In the genomic region with DNA sequence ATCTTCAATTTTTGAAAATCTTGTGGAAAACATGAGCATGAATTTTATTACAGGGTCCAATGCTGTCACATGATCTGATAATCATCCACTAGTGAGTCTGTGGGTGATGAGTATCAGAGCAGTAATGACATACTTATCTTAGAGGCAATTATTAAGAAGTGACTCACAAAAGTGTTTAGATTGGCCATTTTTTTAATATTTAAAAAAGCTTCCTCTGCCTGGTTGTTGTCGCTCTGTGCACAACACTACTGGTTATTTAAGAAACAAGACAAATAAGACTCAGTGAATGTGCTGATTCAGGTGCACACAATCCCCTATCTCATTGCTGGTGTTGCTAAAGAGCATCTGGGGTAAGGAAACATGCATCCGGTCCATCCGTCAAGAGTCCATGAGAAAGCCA, we compare ENCODE assay signal across 18 cellular contexts.
DNase-seq lines count a peak whose midpoint lies in the region; ATAC-seq, FAIRE-seq and TF ChIP-seq lines count a peak whose summit lies in the region.
"Had no signal": no experiment of that assay in that cellular context is flagged by ENCODE, and none has a peak within 500 bp of the region (broad histone marks: within the 10 kb centered on the region; RNA-seq: fewer than 3 reads in every experiment).

No MANE protein-coding gene starts in this region.

- no peaks in the 10 kb centered on the region for H3K36me3 Mint-ChIP-seq in astrocyte (ENCODE audit: low read depth, unreplicated experiment)
- H3K36me3 Mint-ChIP-seq: CD4-positive, CD25-positive, alpha-beta regulatory T cell; natural killer cell treated with Interleukin-12 subunit alpha and Interleukin-12 subunit beta and Interleukin-15 and Interleukin-18, amount 100 ng/mL, for 72 hours had no signal

- no peak for TF ChIP-seq CTCF in SK-N-SH (IDR thresholded peaks at IDR 0.05)
- TF ChIP-seq CTCF in astrocyte (IDR thresholded peaks at IDR 0.05; ENCODE audit: insufficient read depth, low read depth, low read length), result no peak
- TF ChIP-seq CTCF in heart left ventricle (IDR thresholded peaks at IDR 0.05), result no peak
- TF ChIP-seq CTCF in uterus (IDR thresholded peaks at IDR 0.05), result no peak

- H3K4me3 ChIP-seq in SK-N-SH (ENCODE audit: low read depth in 2 of 2, low read length in 1 of 2), result no peak overlapping the region
- H3K4me3 ChIP-seq in astrocyte (ENCODE audit: insufficient read depth, low read depth, low read length), result no peak overlapping the region
- H3K4me3 ChIP-seq in heart left ventricle, result no peak overlapping the region
- H3K4me3 ChIP-seq in uterus, result no peak overlapping the region
- H3K4me3 ChIP-seq: upper lobe of right lung had no signal

- no peak overlapping the region for H3K4me3 Mint-ChIP-seq in astrocyte (ENCODE audit: unreplicated experiment)
- H3K4me3 Mint-ChIP-seq: CD4-positive, CD25-positive, alpha-beta regulatory T cell; H9; natural killer cell treated with Interleukin-12 subunit alpha and Interleukin-12 subunit beta and Interleukin-15 and Interleukin-18, amount 100 ng/mL, for 72 hours had no signal

- H2AFZ ChIP-seq in SK-N-SH (ENCODE audit: low read depth) (no peak overlapping the region; the same call in 1 of the 2 replicates), astrocyte (ENCODE audit: low read depth, low read length) (no peak overlapping the region)

- no peak for DNase-seq in SK-N-SH
- peak; percentile 81 for DNase-seq in astrocyte (ENCODE audit: low read depth)
- peak in 1 of 5 donors; percentile 8 for DNase-seq in heart left ventricle
- DNase-seq in uterus, result peak in 1 of 2 donors; percentile 23
- no peak for DNase-seq in putamen (ENCODE audit: low spot score)
- no peak for DNase-seq in stimulated activated CD4-positive, alpha-beta T cell treated with anti-CD3 and anti-CD28 coated beads, Interleukin-2, amount 100 ng/mL, for 48 hours
- no peak for DNase-seq in SW 1271 (lab: John Stamatoyannopoulos, UW)
- DNase-seq: activated gamma-delta T cell; CD4-positive, CD25-positive, alpha-beta regulatory T cell; DMS79 treated with DMSO at 0.1 percent for 48 hours; NCI-H146; NCI-H345; stimulated activated naive CD4-positive, alpha-beta T cell treated with Interleukin-2 at 50 U/mL for 16 hours; upper lobe of right lung had no signal

- no peak overlapping the region for H3K4me2 ChIP-seq in SK-N-SH
- no peak overlapping the region for H3K4me2 ChIP-seq in astrocyte (ENCODE audit: low read length)

- no peak for TF ChIP-seq POLR2A in heart left ventricle (IDR thresholded peaks at IDR 0.05)
- TF ChIP-seq POLR2A in uterus (IDR thresholded peaks at IDR 0.05), result no peak

- WGBS in SK-N-SH (ENCODE audit: low lambda C conversion rate), result 83% methylated on average over 2 of the region's 3 CpGs
- WGBS in heart left ventricle, 4 donors, result 69 to 83% (median 77%) methylated on average over 3 of the region's 3 CpGs

- H3K36me3 ChIP-seq in SK-N-SH (replicated peaks in 1 of 2; ENCODE audit: control insufficient read depth in 1 of 2, insufficient read depth in 2 of 2, low read length in 1 of 2) (no peaks in the 10 kb centered on the region), astrocyte (ENCODE audit: insufficient read depth, low read length) (no peaks in the 10 kb centered on the region), heart left ventricle (no peaks in the 10 kb centered on the region), uterus (no peaks in the 10 kb centered on the region)
- H3K36me3 ChIP-seq: upper lobe of right lung had no signal

- no peak overlapping the region for H3K27ac Mint-ChIP-seq in astrocyte (ENCODE audit: unreplicated experiment)
- H3K27ac Mint-ChIP-seq: CD4-positive, CD25-positive, alpha-beta regulatory T cell; H9 had no signal

- peaks cover 5% of the 10 kb centered on the region for H3F3A ChIP-seq in SK-N-SH (replicated peaks; ENCODE audit: insufficient read depth)

- no peaks in the 10 kb centered on the region for H3K79me2 ChIP-seq in SK-N-SH (ENCODE audit: insufficient read depth)
- no peaks in the 10 kb centered on the region for H3K79me2 ChIP-seq in astrocyte (ENCODE audit: insufficient read depth, low read length)

- ATAC-seq in SK-N-SH treated with all-trans-retinoic acid at 6 μM for 48 hours (no peak), heart left ventricle (peak in 3 of 4 donors; percentile 53 to 75 (median 73))
- ATAC-seq: natural killer cell treated with Interleukin-12 subunit alpha and Interleukin-12 subunit beta and Interleukin-15 and Interleukin-18, amount 100 ng/mL, for 72 hours; upper lobe of right lung had no signal

- CTCF ChIA-PET in SK-N-SH (lab: Yijun Ruan, JAX), result interaction anchor here (0.9 to 2.1 kb wide), 2 partner anchors 9 to 38 kb away, joined by 3 to 8 read pairs; no protein-coding TSS in a partner anchor

- no peaks in the 10 kb centered on the region for H4K20me1 ChIP-seq in SK-N-SH (ENCODE audit: insufficient read depth)
- no peaks in the 10 kb centered on the region for H4K20me1 ChIP-seq in astrocyte (ENCODE audit: insufficient read depth, low read length)

- H3K9me3 Mint-ChIP-seq in astrocyte (ENCODE audit: unreplicated experiment), result no peaks in the 10 kb centered on the region
- H3K9me3 Mint-ChIP-seq: H9; natural killer cell treated with Interleukin-12 subunit alpha and Interleukin-12 subunit beta and Interleukin-15 and Interleukin-18, amount 100 ng/mL, for 72 hours had no signal

- peaks cover 5% of the 10 kb centered on the region for H3K4me1 Mint-ChIP-seq in astrocyte (ENCODE audit: low read depth, unreplicated experiment)
- H3K4me1 Mint-ChIP-seq: CD4-positive, CD25-positive, alpha-beta regulatory T cell had no signal

- intact Hi-C loops in heart left ventricle (cut with DNase I) (loop anchor here in 3 of 10 donors (5.0 to 10.0 kb wide), 2 partner anchors 661 to 663 kb away; partner anchors contain the start of gene ZEB2 (in 3 of the 3)), uterus (cut with DNase I; ENCODE audit: low total_unique reads) (no loop called here)

- no peak for TF ChIP-seq EP300 in SK-N-SH (IDR thresholded peaks at IDR 0.05; ENCODE audit: borderline replicate concordance in 1 of 2, low read depth in 1 of 2, low read length in 1 of 2)

- H3K27ac ChIP-seq in SK-N-SH (ENCODE audit: low read depth in 2 of 2, low read length in 1 of 2), result peak overlapping the region in 1 of 2 experiments; percentile 38; a peak in 1 of 4 replicates
- no peak overlapping the region for H3K27ac ChIP-seq in astrocyte (ENCODE audit: low read depth, low read length)
- peak overlapping the region in 9 of 12 donors; percentile 26 to 74 (median 36) for H3K27ac ChIP-seq in heart left ventricle
- peak overlapping the region; percentile 41 to 56 for H3K27ac ChIP-seq in uterus
- H3K27ac ChIP-seq: upper lobe of right lung had no signal

- no peak for TF ChIP-seq RAD21 in SK-N-SH (IDR thresholded peaks at IDR 0.05; ENCODE audit: low read length)

- H3K27me3 ChIP-seq in SK-N-SH (ENCODE audit: insufficient read depth) (no peaks in the 10 kb centered on the region), astrocyte (ENCODE audit: insufficient read depth, low read length) (no peaks in the 10 kb centered on the region), heart left ventricle (no peaks in the 10 kb centered on the region), uterus (no peaks in the 10 kb centered on the region)
- H3K27me3 ChIP-seq: upper lobe of right lung had no signal

- POLR2A ChIA-PET in SK-N-SH (lab: Yijun Ruan, JAX), result no interaction called here

- no peaks in the 10 kb centered on the region for H3K27me3 Mint-ChIP-seq in astrocyte (ENCODE audit: low read depth, unreplicated experiment)
- H3K27me3 Mint-ChIP-seq: CD4-positive, CD25-positive, alpha-beta regulatory T cell had no signal

- H3K9me3 ChIP-seq in SK-N-SH (no peaks in the 10 kb centered on the region), astrocyte (ENCODE audit: insufficient read depth, low read depth, low read length) (no peaks in the 10 kb centered on the region), heart left ventricle (no peaks in the 10 kb centered on the region), uterus (no peaks in the 10 kb centered on the region)
- H3K9me3 ChIP-seq: upper lobe of right lung had no signal

- H3K4me1 ChIP-seq in SK-N-SH (ENCODE audit: control insufficient read depth in 1 of 2, insufficient read depth in 2 of 2, low read depth in 1 of 2, low read length in 1 of 2) (peaks cover 0 to 13% of the 10 kb centered on the region in 2 experiments; a peak in 1 of 4 replicates), astrocyte (ENCODE audit: insufficient read depth, low read length) (no peaks in the 10 kb centered on the region), heart left ventricle (peaks cover 0 to 21% (median 0%) of the 10 kb centered on the region in 12 donors), uterus (no peaks in the 10 kb centered on the region)
- H3K4me1 ChIP-seq: upper lobe of right lung had no signal

- FAIRE-seq in astrocyte (lab: Jason Lieb, UNC), result no peak
- FAIRE-seq: islet of Langerhans had no signal

- H3K9ac ChIP-seq in SK-N-SH (no peak overlapping the region), astrocyte (ENCODE audit: low read length) (no peak overlapping the region)

- no peaks in the 10 kb centered on the region for H3K9me2 ChIP-seq in SK-N-SH

TF ChIP-seq in SK-N-SH treated with all-trans-retinoic acid at 6 μM for 48 hours, 23 proteins besides CTCF, POLR2A, EP300 and RAD21 (continues in another document):
- TF ChIP-seq, protein P1, sequence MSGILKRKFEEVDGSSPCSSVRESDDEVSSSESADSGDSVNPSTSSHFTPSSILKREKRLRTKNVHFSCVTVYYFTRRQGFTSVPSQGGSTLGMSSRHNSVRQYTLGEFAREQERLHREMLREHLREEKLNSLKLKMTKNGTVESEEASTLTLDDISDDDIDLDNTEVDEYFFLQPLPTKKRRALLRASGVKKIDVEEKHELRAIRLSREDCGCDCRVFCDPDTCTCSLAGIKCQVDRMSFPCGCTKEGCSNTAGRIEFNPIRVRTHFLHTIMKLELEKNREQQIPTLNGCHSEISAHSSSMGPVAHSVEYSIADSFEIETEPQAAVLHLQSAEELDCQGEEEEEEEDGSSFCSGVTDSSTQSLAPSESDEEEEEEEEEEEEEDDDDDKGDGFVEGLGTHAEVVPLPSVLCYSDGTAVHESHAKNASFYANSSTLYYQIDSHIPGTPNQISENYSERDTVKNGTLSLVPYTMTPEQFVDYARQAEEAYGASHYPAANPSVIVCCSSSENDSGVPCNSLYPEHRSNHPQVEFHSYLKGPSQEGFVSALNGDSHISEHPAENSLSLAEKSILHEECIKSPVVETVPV (CRISPR knock-in tag; IDR thresholded peaks at IDR 0.05), result no peak

TF ChIP-seq in SK-N-SH, 30 proteins besides CTCF, POLR2A, EP300 and RAD21 (continues in another document):
- TF ChIP-seq, protein P2, sequence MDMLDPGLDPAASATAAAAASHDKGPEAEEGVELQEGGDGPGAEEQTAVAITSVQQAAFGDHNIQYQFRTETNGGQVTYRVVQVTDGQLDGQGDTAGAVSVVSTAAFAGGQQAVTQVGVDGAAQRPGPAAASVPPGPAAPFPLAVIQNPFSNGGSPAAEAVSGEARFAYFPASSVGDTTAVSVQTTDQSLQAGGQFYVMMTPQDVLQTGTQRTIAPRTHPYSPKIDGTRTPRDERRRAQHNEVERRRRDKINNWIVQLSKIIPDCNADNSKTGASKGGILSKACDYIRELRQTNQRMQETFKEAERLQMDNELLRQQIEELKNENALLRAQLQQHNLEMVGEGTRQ (IDR thresholded peaks at IDR 0.05; ENCODE audit: borderline replicate concordance, low read depth, low read length), result no peak
- no peak for TF ChIP-seq FOXJ3 (CRISPR knock-in tag; IDR thresholded peaks at IDR 0.05)
